ENCODE assay signal across 8 cellular contexts in the genomic region with DNA sequence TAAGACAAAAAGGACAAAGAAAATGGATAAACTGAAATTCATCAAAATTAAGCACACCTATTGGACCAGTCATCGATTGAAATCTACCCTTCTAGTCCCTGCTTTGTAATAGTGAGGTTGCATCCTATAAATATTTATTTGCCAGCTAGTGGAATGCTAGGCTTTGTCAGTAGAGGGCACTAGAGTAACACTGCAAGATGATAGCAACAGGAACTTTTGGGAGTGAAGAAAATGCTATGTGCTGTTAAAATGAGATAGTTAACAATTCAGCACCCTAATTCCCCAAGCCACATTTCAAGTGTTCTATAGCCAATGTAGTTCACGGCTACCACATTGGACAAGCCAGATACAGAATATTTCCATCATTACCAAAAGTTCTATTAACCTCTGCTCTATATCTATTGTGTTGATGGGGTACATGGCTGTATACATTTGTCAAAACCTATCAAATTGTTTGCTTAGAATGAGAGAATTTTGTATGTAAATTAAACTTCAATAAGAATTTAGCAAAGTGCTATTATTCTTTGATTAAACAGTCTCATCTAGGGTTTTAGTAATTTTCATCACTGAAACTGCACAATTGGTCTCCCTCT.
DNase-seq lines count a peak whose midpoint lies in the region; ATAC-seq, FAIRE-seq and TF ChIP-seq lines count a peak whose summit lies in the region.

No MANE protein-coding gene starts in this region.

- WGBS in suprapubic skin = 12% methylated on average over 2 of the region's 2 CpGs

- TF ChIP-seq CTCF in astrocyte (IDR thresholded peaks at IDR 0.05; ENCODE audit: insufficient read depth, low read depth, low read length) (peak; percentile 97), suprapubic skin (IDR thresholded peaks at IDR 0.05) (peak; percentile 78 to 91)

- no peak for TF ChIP-seq POLR2A in suprapubic skin (IDR thresholded peaks at IDR 0.05)

- no peaks in the 10 kb centered on the region for H3K4me1 ChIP-seq in astrocyte (ENCODE audit: insufficient read depth, low read length)
- no peaks in the 10 kb centered on the region for H3K4me1 ChIP-seq in suprapubic skin

- H3K36me3 Mint-ChIP-seq in astrocyte (ENCODE audit: low read depth, unreplicated experiment) = peaks cover 4% of the 10 kb centered on the region

- H3K27me3 ChIP-seq in astrocyte (ENCODE audit: insufficient read depth, low read length) (no peaks in the 10 kb centered on the region), suprapubic skin (peaks cover 5% of the 10 kb centered on the region)

- H3K36me3 ChIP-seq in astrocyte (ENCODE audit: insufficient read depth, low read length) (no peaks in the 10 kb centered on the region), suprapubic skin (no peaks in the 10 kb centered on the region)

- H3K4me1 Mint-ChIP-seq in astrocyte (ENCODE audit: low read depth, unreplicated experiment) = no peaks in the 10 kb centered on the region

- H3K9me3 Mint-ChIP-seq in astrocyte (ENCODE audit: unreplicated experiment) = peaks cover 5% of the 10 kb centered on the region

- no peak overlapping the region for H3K4me3 Mint-ChIP-seq in astrocyte (ENCODE audit: unreplicated experiment)

- no peaks in the 10 kb centered on the region for H3K27me3 Mint-ChIP-seq in astrocyte (ENCODE audit: low read depth, unreplicated experiment)

- FAIRE-seq in astrocyte (lab: Jason Lieb, UNC) = peak; percentile 72

- H3K9ac ChIP-seq in astrocyte (ENCODE audit: low read length) = no peak overlapping the region

- no peaks in the 10 kb centered on the region for H3K79me2 ChIP-seq in astrocyte (ENCODE audit: insufficient read depth, low read length)

- no peak overlapping the region for H3K4me2 ChIP-seq in astrocyte (ENCODE audit: low read length)

- no peak overlapping the region for H3K27ac ChIP-seq in astrocyte (ENCODE audit: low read depth, low read length)
- H3K27ac ChIP-seq in suprapubic skin = no peak overlapping the region

- peak; percentile 13 for DNase-seq in DMS114 treated with DMSO at 0.1 percent for 48 hours (lab: John Stamatoyannopoulos, UW; ENCODE audit: unreplicated experiment)
- peak; percentile 39 for DNase-seq in NCI-H345 treated with DMSO at 0.1 percent for 48 hours (lab: John Stamatoyannopoulos, UW; ENCODE audit: unreplicated experiment)
- peak; percentile 35 for DNase-seq in astrocyte (ENCODE audit: low read depth)
- peak; percentile 31 for DNase-seq in iPS-NIHi7 (ENCODE audit: extremely low spot score)
- DNase-seq in suprapubic skin (ENCODE audit: low spot score in 2 of 2) = no peak
- DNase-seq in ecto neural progenitor cell (ENCODE audit: low spot score) = no peak

- no peaks in the 10 kb centered on the region for H4K20me1 ChIP-seq in astrocyte (ENCODE audit: insufficient read depth, low read length)

- no peak overlapping the region for H2AFZ ChIP-seq in astrocyte (ENCODE audit: low read depth, low read length)

- H3K27ac Mint-ChIP-seq in astrocyte (ENCODE audit: unreplicated experiment) = no peak overlapping the region

- H3K4me3 ChIP-seq in astrocyte (ENCODE audit: insufficient read depth, low read depth, low read length) (no peak overlapping the region), suprapubic skin (no peak overlapping the region)

- ATAC-seq in GM18868 (IDR thresholded peaks at IDR 0.05; ENCODE audit: unreplicated experiment) = peak; percentile 95
- peak; percentile 85 for ATAC-seq in HG03025 (IDR thresholded peaks at IDR 0.05; ENCODE audit: low FRiP score, unreplicated experiment)

- TF ChIP-seq EP300 in suprapubic skin (IDR thresholded peaks at IDR 0.05) = no peak

- no peaks in the 10 kb centered on the region for H3K9me3 ChIP-seq in astrocyte (ENCODE audit: insufficient read depth, low read depth, low read length)
- no peaks in the 10 kb centered on the region for H3K9me3 ChIP-seq in suprapubic skin

Comparison
In these comparisons a context has a peak if more than half of its experiments do, and no peak if none do; other contexts are left out.
1. DNase-seq: peak in DMS114 treated with DMSO at 0.1 percent for 48 hours (single experiment), NCI-H345 treated with DMSO at 0.1 percent for 48 hours (single experiment), astrocyte (single experiment) and iPS-NIHi7 (single experiment); none in suprapubic skin (0 of 2) and ecto neural progenitor cell (single experiment).